In the genomic region with DNA sequence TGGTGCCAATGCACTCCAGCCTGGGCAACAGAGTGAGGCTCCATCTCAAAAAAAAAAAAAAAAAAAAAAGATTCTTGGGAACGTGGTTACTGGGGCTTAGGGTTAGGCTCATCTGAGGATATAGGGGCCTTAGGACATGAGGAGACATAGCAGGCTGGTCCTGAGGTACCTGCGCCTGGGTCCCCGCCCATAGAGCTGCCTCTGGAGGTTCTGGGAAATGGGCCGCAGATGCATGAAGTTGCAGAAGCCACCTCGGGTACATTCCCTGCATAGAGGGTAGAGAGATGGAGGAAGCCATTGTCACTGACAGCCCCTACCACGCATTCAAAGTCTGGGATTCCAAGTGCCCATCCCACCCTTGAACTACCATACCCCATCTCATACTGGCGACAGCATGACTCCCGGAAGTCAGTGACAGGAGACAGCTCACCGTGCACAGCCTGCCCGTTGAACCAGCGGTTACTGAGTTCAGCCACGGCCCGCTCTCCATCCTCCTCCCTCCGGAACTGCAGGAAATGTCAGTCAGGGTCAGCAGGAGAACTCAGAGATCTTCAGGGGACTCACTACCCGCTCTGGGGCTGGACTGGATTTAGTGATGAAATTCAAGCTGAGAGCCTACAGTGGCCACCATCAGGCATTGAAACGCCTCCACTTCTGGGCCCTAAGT, we compare ENCODE assay signal across 7 cellular contexts. TPM values are rescaled to one million over a fixed set of nuclear protein-coding genes. Genes with fewer than 3 reads are reported as not detected.
DNase-seq lines count a peak whose midpoint lies in the region; ATAC-seq and TF ChIP-seq lines count a peak whose summit lies in the region.
"Had no signal": no experiment of that assay in that cellular context is flagged by ENCODE, and none has a peak within 500 bp of the region (broad histone marks: within the 10 kb centered on the region; RNA-seq: fewer than 3 reads in every experiment).

No MANE protein-coding gene starts in this region.

- H3K9me2 ChIP-seq in HCT116 (ENCODE audit: insufficient read depth) = no peaks in the 10 kb centered on the region

- peaks cover 0 to under 1% of the 10 kb centered on the region in 2 experiments; a peak in 2 of 4 replicates for H3K36me3 ChIP-seq in HCT116 (ENCODE audit: control insufficient read depth in 1 of 2, insufficient read depth in 2 of 2, low read length in 2 of 2)

- H3K4me1 Mint-ChIP-seq in activated naive CD8-positive, alpha-beta T cell (ENCODE audit: low read depth) = peaks cover 57% of the 10 kb centered on the region
- H3K4me1 Mint-ChIP-seq in neural crest cell = peaks cover 52% of the 10 kb centered on the region

- POLR2A ChIA-PET in HCT116 (lab: Charles Lee) = interaction anchor here (1.3 kb wide), 1 partner anchor 18 kb away, joined by 3 read pairs; no protein-coding TSS in a partner anchor

- no peak overlapping the region for H3K4me3 ChIP-seq in HCT116 (replicated peaks in 1 of 2; ENCODE audit: low read depth in 1 of 2, low read length in 2 of 2)

- H3K9me3 ChIP-seq in HCT116 (ENCODE audit: control insufficient read depth in 1 of 2, insufficient read depth in 1 of 2, low read depth in 1 of 2, low read length in 2 of 2) = no peaks in the 10 kb centered on the region

- no peak for TF ChIP-seq RAD21 in HCT116 (IDR thresholded peaks at IDR 0.05; ENCODE audit: low read depth)

- peak overlapping the region; percentile 78 for H3K27ac ChIP-seq in HCT116 (ENCODE audit: low read depth, low read length)

- TF ChIP-seq POLR2A in HCT116 (IDR thresholded peaks at IDR 0.05; ENCODE audit: borderline replicate concordance, extremely low read depth, insufficient read depth, insufficient read length) = no peak

- ATAC-seq in HCT116 = no peak
- ATAC-seq in GM19397 (IDR thresholded peaks at IDR 0.05; ENCODE audit: unreplicated experiment) = no peak
- ATAC-seq: sciatic nerve had no signal

- TF ChIP-seq CTCF in HCT116 (IDR thresholded peaks at IDR 0.05 in 2 of 3, conservative IDR thresholded peaks at IDR 0.05 in 1 of 3; ENCODE audit: borderline replicate concordance in 1 of 3, insufficient read depth in 1 of 3, low read depth in 2 of 3, low read length in 2 of 3) = no peak
- no peak for TF ChIP-seq CTCF in neural crest cell (conservative IDR thresholded peaks at IDR 0.05)

- H3K27me3 ChIP-seq in HCT116 (ENCODE audit: insufficient read depth, low read length) = no peaks in the 10 kb centered on the region

- H3K36me3 Mint-ChIP-seq in activated naive CD8-positive, alpha-beta T cell = peaks cover 5% of the 10 kb centered on the region
- H3K36me3 Mint-ChIP-seq in neural crest cell (ENCODE audit: low read depth) = peaks cover 2% of the 10 kb centered on the region

- peaks cover 15% of the 10 kb centered on the region for H3K79me2 ChIP-seq in HCT116 (ENCODE audit: insufficient read depth, low read length)

- H3K4me1 ChIP-seq in HCT116 (ENCODE audit: control insufficient read depth in 1 of 2, insufficient read depth in 2 of 2, low read length in 2 of 2) = peaks cover 29 to 42% of the 10 kb centered on the region in 2 experiments

- DNase-seq in HCT116 (ENCODE audit: low read depth, low spot score) = no peak
- no peak for DNase-seq in neural crest cell (ENCODE audit: low read depth, low spot score)
- DNase-seq in SHP77 treated with DMSO at 0.1 percent for 48 hours (lab: John Stamatoyannopoulos, UW) = no peak
- no peak for DNase-seq in AG08396 (ENCODE audit: low spot score)

- H3K9me3 Mint-ChIP-seq in activated naive CD8-positive, alpha-beta T cell (ENCODE audit: low read depth) = no peaks in the 10 kb centered on the region
- no peaks in the 10 kb centered on the region for H3K9me3 Mint-ChIP-seq in neural crest cell

- H3K27me3 Mint-ChIP-seq in activated naive CD8-positive, alpha-beta T cell = no peaks in the 10 kb centered on the region
- peaks cover 4% of the 10 kb centered on the region for H3K27me3 Mint-ChIP-seq in neural crest cell (ENCODE audit: low read depth)

- no peak overlapping the region for H3K9ac ChIP-seq in HCT116 (ENCODE audit: low read length)

- no TSS peak for BruUV-seq in HCT116 (replicated peaks; lab: Mats Ljungman, UMichigan)

- intact Hi-C loops in HCT116 (cut with micrococcal nuclease) = loop anchor here (1.0 kb wide), 1 partner anchor 188 kb away; no protein-coding TSS in a partner anchor

- RAD21 ChIA-PET in HCT116 (lab: Charles Lee; ENCODE audit: low non-redundant PET in 1 of 2, low total read pairs in 2 of 2, uncharacterized antibody in 2 of 2, unreplicated experiment in 2 of 2) = interaction anchor here in 1 of 2 experiments (1.7 kb wide), 1 partner anchor 76 kb away, joined by 6 read pairs; no protein-coding TSS in a partner anchor

- H3K4me3 Mint-ChIP-seq in activated naive CD8-positive, alpha-beta T cell = peak overlapping the region; percentile 95
- peak overlapping the region; percentile 97 for H3K4me3 Mint-ChIP-seq in neural crest cell

- no peaks in the 10 kb centered on the region for H4K20me1 ChIP-seq in HCT116 (ENCODE audit: insufficient read depth)

- no peak overlapping the region for H2AFZ ChIP-seq in HCT116 (ENCODE audit: low read depth, low read length, poor library complexity, severe bottlenecking)

- H3K27ac Mint-ChIP-seq in activated naive CD8-positive, alpha-beta T cell = peak overlapping the region; percentile 99
- H3K27ac Mint-ChIP-seq in neural crest cell (ENCODE audit: unreplicated experiment) = no peak overlapping the region

- CTCF ChIA-PET in HCT116 (lab: Charles Lee) = interaction anchor here (2.2 kb wide), 1 partner anchor 76 kb away, joined by 6 read pairs; no protein-coding TSS in a partner anchor

- peak overlapping the region; percentile 99 for H3K4me2 ChIP-seq in HCT116 (ENCODE audit: low read length)

TF ChIP-seq in HCT116, 20 proteins besides CTCF, POLR2A, EP300 and RAD21:
- TF ChIP-seq CEBPB (IDR thresholded peaks at IDR 0.05; ENCODE audit: low read depth) = no peak
- no peak for TF ChIP-seq ELF1 (IDR thresholded peaks at IDR 0.05; ENCODE audit: borderline replicate concordance, low read depth)
- no peak for TF ChIP-seq YY1 (IDR thresholded peaks at IDR 0.05; ENCODE audit: extremely low read depth, insufficient replicate concordance, low read depth, low read length)
- TF ChIP-seq EZH2 (IDR thresholded peaks at IDR 0.05) = no peak
- no peak for TF ChIP-seq ZFX (IDR thresholded peaks at IDR 0.05)
- no peak for TF ChIP-seq SP1 (IDR thresholded peaks at IDR 0.05; ENCODE audit: low read depth)
- TF ChIP-seq TCF7L2 (IDR thresholded peaks at IDR 0.05; ENCODE audit: borderline replicate concordance, extremely low read depth, insufficient read depth, insufficient read length) = no peak
- TF ChIP-seq, protein P1, sequence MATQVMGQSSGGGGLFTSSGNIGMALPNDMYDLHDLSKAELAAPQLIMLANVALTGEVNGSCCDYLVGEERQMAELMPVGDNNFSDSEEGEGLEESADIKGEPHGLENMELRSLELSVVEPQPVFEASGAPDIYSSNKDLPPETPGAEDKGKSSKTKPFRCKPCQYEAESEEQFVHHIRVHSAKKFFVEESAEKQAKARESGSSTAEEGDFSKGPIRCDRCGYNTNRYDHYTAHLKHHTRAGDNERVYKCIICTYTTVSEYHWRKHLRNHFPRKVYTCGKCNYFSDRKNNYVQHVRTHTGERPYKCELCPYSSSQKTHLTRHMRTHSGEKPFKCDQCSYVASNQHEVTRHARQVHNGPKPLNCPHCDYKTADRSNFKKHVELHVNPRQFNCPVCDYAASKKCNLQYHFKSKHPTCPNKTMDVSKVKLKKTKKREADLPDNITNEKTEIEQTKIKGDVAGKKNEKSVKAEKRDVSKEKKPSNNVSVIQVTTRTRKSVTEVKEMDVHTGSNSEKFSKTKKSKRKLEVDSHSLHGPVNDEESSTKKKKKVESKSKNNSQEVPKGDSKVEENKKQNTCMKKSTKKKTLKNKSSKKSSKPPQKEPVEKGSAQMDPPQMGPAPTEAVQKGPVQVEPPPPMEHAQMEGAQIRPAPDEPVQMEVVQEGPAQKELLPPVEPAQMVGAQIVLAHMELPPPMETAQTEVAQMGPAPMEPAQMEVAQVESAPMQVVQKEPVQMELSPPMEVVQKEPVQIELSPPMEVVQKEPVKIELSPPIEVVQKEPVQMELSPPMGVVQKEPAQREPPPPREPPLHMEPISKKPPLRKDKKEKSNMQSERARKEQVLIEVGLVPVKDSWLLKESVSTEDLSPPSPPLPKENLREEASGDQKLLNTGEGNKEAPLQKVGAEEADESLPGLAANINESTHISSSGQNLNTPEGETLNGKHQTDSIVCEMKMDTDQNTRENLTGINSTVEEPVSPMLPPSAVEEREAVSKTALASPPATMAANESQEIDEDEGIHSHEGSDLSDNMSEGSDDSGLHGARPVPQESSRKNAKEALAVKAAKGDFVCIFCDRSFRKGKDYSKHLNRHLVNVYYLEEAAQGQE (IDR thresholded peaks at IDR 0.05; ENCODE audit: low read depth) = no peak

RNA-seq across cellular contexts. Expression of gene U2AF1L4, which starts 1.4 kb away (rescaled TPM):
- 15.6 TPM for total RNA-seq in HCT116 (2021; ENCODE audit: unreplicated experiment)
- polyA plus RNA-seq in HCT116 (2012) = 23.1 and 23.5 TPM in 2 replicates
- total RNA-seq in neural crest cell = 19.4 and 21.6 TPM in 2 replicates

RNA-seq across cellular contexts. Expression of gene IGFLR1, which starts 1.5 kb away (rescaled TPM):
- total RNA-seq in HCT116 (2021; ENCODE audit: unreplicated experiment) (8.3 TPM), neural crest cell (4.2 and 6.3 TPM in 2 replicates)
- polyA plus RNA-seq in HCT116 (2012) = 4.7 and 5.8 TPM in 2 replicates

RNA-seq across cellular contexts. Expression of gene PSENEN, which starts 1.7 kb away (rescaled TPM):
- 55.3 TPM for total RNA-seq in HCT116 (2021; ENCODE audit: unreplicated experiment)
- 45.3 and 59.7 TPM in 2 replicates for polyA plus RNA-seq in HCT116 (2012)
- 67.3 and 69.2 TPM in 2 replicates for total RNA-seq in neural crest cell

RNA-seq across cellular contexts. Expression of gene LIN37, which starts 4.6 kb away (rescaled TPM):
- total RNA-seq in HCT116 (2021; ENCODE audit: unreplicated experiment) (10.1 TPM), neural crest cell (7.5 and 12.5 TPM in 2 replicates)
- polyA plus RNA-seq in HCT116 (2012) = 17.7 and 18.5 TPM in 2 replicates

RNA-seq across cellular contexts. Expression of gene HSPB6, which starts 13.1 kb away (rescaled TPM):
- total RNA-seq in HCT116 (2021; ENCODE audit: unreplicated experiment) (0.93 TPM), neural crest cell (0.37 and 0.64 TPM in 2 replicates)
- 0.77 and 0.99 TPM in 2 replicates for polyA plus RNA-seq in HCT116 (2012)
